ENCODE assay signal across 12 cellular contexts in the genomic region with DNA sequence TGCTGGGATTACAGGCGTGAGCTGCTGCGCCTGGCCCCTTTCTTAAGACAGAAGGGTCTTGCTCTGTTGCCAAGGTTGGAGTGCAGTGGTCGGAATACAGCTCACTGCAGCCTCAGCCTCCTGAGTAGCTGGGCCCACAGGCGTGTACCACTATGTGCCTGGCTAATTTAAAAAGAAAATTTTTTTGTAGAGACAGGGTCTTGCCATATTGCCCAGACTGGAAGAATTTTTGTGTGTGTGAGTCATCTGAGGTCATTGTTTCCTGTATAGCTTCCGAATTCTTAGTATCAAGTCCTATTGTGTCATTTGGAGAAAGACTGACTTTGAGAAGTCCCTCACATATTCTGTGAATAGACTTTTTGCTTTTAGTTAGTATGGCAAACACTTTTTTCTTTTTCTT. TPM values are rescaled to one million over a fixed set of nuclear protein-coding genes. Genes with fewer than 3 reads are reported as not detected.
DNase-seq lines count a peak whose midpoint lies in the region; ATAC-seq and TF ChIP-seq lines count a peak whose summit lies in the region.
"Had no signal": no experiment of that assay in that cellular context is flagged by ENCODE, and none has a peak within 500 bp of the region (broad histone marks: within the 10 kb centered on the region; RNA-seq: fewer than 3 reads in every experiment).

No MANE protein-coding gene starts in this region.

- ATAC-seq in CD8-positive, alpha-beta T cell = no peak
- ATAC-seq in activated naive CD4-positive, alpha-beta T cell treated with anti-CD3 and anti-CD28 coated beads, Interleukin-2, amount 50 U/mL, for 72 hours = peak; percentile 23 to 25
- ATAC-seq in naive thymus-derived CD4-positive, alpha-beta T cell = no peak
- ATAC-seq in HG03025 (IDR thresholded peaks at IDR 0.05; ENCODE audit: low FRiP score, unreplicated experiment) (no peak), GM19328 (IDR thresholded peaks at IDR 0.05; ENCODE audit: unreplicated experiment) (no peak), left lung (no peak)

- TF ChIP-seq CTCF in CD8-positive, alpha-beta T cell (IDR thresholded peaks at IDR 0.05) = no peak
- TF ChIP-seq CTCF in NB4 (IDR thresholded peaks at IDR 0.05; ENCODE audit: low read depth, low read length) (no peak), left lung (IDR thresholded peaks at IDR 0.05) (no peak)

- H3K27me3 ChIP-seq in CD8-positive, alpha-beta T cell (ENCODE audit: insufficient read depth, low read length) = no peaks in the 10 kb centered on the region
- no peaks in the 10 kb centered on the region for H3K27me3 ChIP-seq in naive thymus-derived CD4-positive, alpha-beta T cell (ENCODE audit: control insufficient read depth in 2 of 2, insufficient read depth in 2 of 2, low read length in 2 of 2)
- H3K27me3 ChIP-seq in left lung = no peaks in the 10 kb centered on the region
- H3K27me3 ChIP-seq: colonic mucosa, sigmoid colon had no signal

- TF ChIP-seq POLR2A in NB4 (IDR thresholded peaks at IDR 0.05; ENCODE audit: extremely low read depth, insufficient read length) = no peak

- peak overlapping the region; percentile 74 for H3K27ac Mint-ChIP-seq in CD8-positive, alpha-beta T cell
- H3K27ac Mint-ChIP-seq in activated naive CD4-positive, alpha-beta T cell treated with anti-CD3 and anti-CD28 coated beads, Interleukin-2, amount 50 U/mL, for 72 hours = peak overlapping the region; percentile 87 to 97
- peak overlapping the region in 4 of 9 donors; percentile 27 to 86 (median 68) for H3K27ac Mint-ChIP-seq in naive thymus-derived CD4-positive, alpha-beta T cell

- no peak overlapping the region for H3K4me3 ChIP-seq in CD8-positive, alpha-beta T cell (ENCODE audit: low read depth, low read length)
- no peak overlapping the region for H3K4me3 ChIP-seq in NB4 (ENCODE audit: low read depth, low read length)
- H3K4me3 ChIP-seq in naive thymus-derived CD4-positive, alpha-beta T cell (ENCODE audit: low read length) = no peak overlapping the region
- no peak overlapping the region for H3K4me3 ChIP-seq in left lung
- H3K4me3 ChIP-seq: colonic mucosa, sigmoid colon had no signal

- H3K9me3 ChIP-seq in CD8-positive, alpha-beta T cell (ENCODE audit: low read length) = no peaks in the 10 kb centered on the region
- H3K9me3 ChIP-seq in naive thymus-derived CD4-positive, alpha-beta T cell (ENCODE audit: control insufficient read depth in 2 of 3, low read length in 3 of 3) = no peaks in the 10 kb centered on the region
- H3K9me3 ChIP-seq in left lung = no peaks in the 10 kb centered on the region
- H3K9me3 ChIP-seq: colonic mucosa, sigmoid colon had no signal

- peaks cover 34% of the 10 kb centered on the region for H3K36me3 Mint-ChIP-seq in CD8-positive, alpha-beta T cell
- H3K36me3 Mint-ChIP-seq in activated naive CD4-positive, alpha-beta T cell treated with anti-CD3 and anti-CD28 coated beads, Interleukin-2, amount 50 U/mL, for 72 hours = peaks cover 28 to 40% of the 10 kb centered on the region in 2 donors
- H3K36me3 Mint-ChIP-seq in naive thymus-derived CD4-positive, alpha-beta T cell = peaks cover 4 to 20% (median 8%) of the 10 kb centered on the region in 5 donors

- H3K4me1 Mint-ChIP-seq in CD8-positive, alpha-beta T cell (ENCODE audit: low read depth) = peaks cover 70% of the 10 kb centered on the region
- H3K4me1 Mint-ChIP-seq in naive thymus-derived CD4-positive, alpha-beta T cell = peaks cover 55 to 84% (median 68%) of the 10 kb centered on the region in 7 donors

- POLR2A ChIA-PET in CD8-positive, alpha-beta T cell (lab: Charles Lee) = interaction anchor here (1.3 kb wide), 1 partner anchor 69 kb away, joined by 4 read pairs; the partner anchor contains the start of gene NECAP2
- POLR2A ChIA-PET in naive thymus-derived CD4-positive, alpha-beta T cell (lab: Charles Lee) = interaction anchor here (0.7 to 1.3 kb wide), 3 partner anchors 9 to 117 kb away, joined by 4 to 6 read pairs (median 5); no protein-coding TSS in a partner anchor

- CTCF ChIA-PET in CD8-positive, alpha-beta T cell (lab: Charles Lee) = interaction anchor here (1.2 kb wide), 1 partner anchor 8 kb away, joined by 3 read pairs; no protein-coding TSS in a partner anchor
- CTCF ChIA-PET in naive thymus-derived CD4-positive, alpha-beta T cell (lab: Charles Lee) = interaction anchor here (1.2 kb wide), 1 partner anchor 8 kb away, joined by 5 read pairs; no protein-coding TSS in a partner anchor

- H3K4me1 ChIP-seq in CD8-positive, alpha-beta T cell (ENCODE audit: insufficient read depth, low read length) = peaks cover 68% of the 10 kb centered on the region
- peaks cover 37 to 42% of the 10 kb centered on the region in 2 donors for H3K4me1 ChIP-seq in naive thymus-derived CD4-positive, alpha-beta T cell (ENCODE audit: control insufficient read depth in 2 of 2, insufficient read depth in 2 of 2, low read length in 2 of 2)
- peaks cover 39 to 89% of the 10 kb centered on the region in 2 donors for H3K4me1 ChIP-seq in left lung

- H3K4me3 Mint-ChIP-seq in CD8-positive, alpha-beta T cell = peak overlapping the region; percentile 32
- H3K4me3 Mint-ChIP-seq in naive thymus-derived CD4-positive, alpha-beta T cell = peak overlapping the region; percentile 13 to 71 (median 52)

- no peaks in the 10 kb centered on the region for H3K36me3 ChIP-seq in CD8-positive, alpha-beta T cell (ENCODE audit: insufficient read depth, low read length)
- peaks cover 0 to 11% (median 6%) of the 10 kb centered on the region in 3 experiments for H3K36me3 ChIP-seq in naive thymus-derived CD4-positive, alpha-beta T cell (ENCODE audit: control insufficient read depth in 2 of 3, insufficient read depth in 3 of 3, low read length in 3 of 3)
- H3K36me3 ChIP-seq in left lung = no peaks in the 10 kb centered on the region
- H3K36me3 ChIP-seq: colonic mucosa, sigmoid colon had no signal

- H3K9me3 Mint-ChIP-seq in CD8-positive, alpha-beta T cell = no peaks in the 10 kb centered on the region
- H3K9me3 Mint-ChIP-seq in activated naive CD4-positive, alpha-beta T cell treated with anti-CD3 and anti-CD28 coated beads, Interleukin-2, amount 50 U/mL, for 72 hours = no peaks in the 10 kb centered on the region
- peaks cover 0 to 2% (median 0%) of the 10 kb centered on the region in 11 donors for H3K9me3 Mint-ChIP-seq in naive thymus-derived CD4-positive, alpha-beta T cell

- intact Hi-C loops in CD8-positive, alpha-beta T cell (cut with DNase I, micrococcal nuclease) = no loop called here
- intact Hi-C loops in naive thymus-derived CD4-positive, alpha-beta T cell (cut with micrococcal nuclease) = loop anchor here in 1 of 2 donors (1.0 kb wide), 1 partner anchor 16 kb away; no protein-coding TSS in a partner anchor
- intact Hi-C loops in left lung (cut with DNase I) = no loop called here

- H3K27me3 Mint-ChIP-seq in CD8-positive, alpha-beta T cell (ENCODE audit: low read depth) = no peaks in the 10 kb centered on the region
- no peaks in the 10 kb centered on the region for H3K27me3 Mint-ChIP-seq in naive thymus-derived CD4-positive, alpha-beta T cell

- no peak for DNase-seq in CD8-positive, alpha-beta T cell
- DNase-seq in NB4 (ENCODE audit: low read depth) = peak; percentile 52
- no peak for DNase-seq in activated naive CD4-positive, alpha-beta T cell treated with anti-CD3 and anti-CD28 coated beads, Interleukin-2, amount 50 U/mL, for 72 hours (ENCODE audit: low spot score in 2 of 2)
- no peak for DNase-seq in naive thymus-derived CD4-positive, alpha-beta T cell
- no peak for DNase-seq in DMS79 (lab: John Stamatoyannopoulos, UW)
- no peak for DNase-seq in left lung
- DNase-seq: colonic mucosa, GDM1, NCI-H2107, sigmoid colon had no signal

- H3K27ac ChIP-seq in CD8-positive, alpha-beta T cell (ENCODE audit: low read depth, low read length) = no peak overlapping the region
- no peak overlapping the region for H3K27ac ChIP-seq in naive thymus-derived CD4-positive, alpha-beta T cell (ENCODE audit: low read depth, low read length)
- peak overlapping the region in 1 of 2 donors; percentile 62 for H3K27ac ChIP-seq in left lung
- H3K27ac ChIP-seq: colonic mucosa had no signal

RNA-seq across cellular contexts. Expression of gene SZRD1, which starts 4.7 kb away (rescaled TPM):
- 100 to 1,000 TPM; 133 to 136 TPM for total RNA-seq in CD8-positive, alpha-beta T cell
- total RNA-seq in activated naive CD4-positive, alpha-beta T cell treated with anti-CD3 and anti-CD28 coated beads, Interleukin-2, amount 50 U/mL, for 72 hours = 100 to 1,000 TPM; 151 to 170 TPM
- total RNA-seq in naive thymus-derived CD4-positive, alpha-beta T cell = 100 to 1,000 TPM in 3 of 5 experiments, 10 to 100 TPM in 2; 81.6 to 163 (median 125) TPM
- 10 to 100 TPM; 36.8 to 38.9 TPM for polyA plus RNA-seq in naive thymus-derived CD4-positive, alpha-beta T cell
- 100 to 1,000 TPM; 114 to 134 TPM for total RNA-seq in left lung

RNA-seq across cellular contexts. Expression of gene FBXO42, which starts 19.4 kb away (rescaled TPM):
- 10 to 100 TPM; 18.0 to 18.2 TPM for total RNA-seq in CD8-positive, alpha-beta T cell
- total RNA-seq in activated naive CD4-positive, alpha-beta T cell treated with anti-CD3 and anti-CD28 coated beads, Interleukin-2, amount 50 U/mL, for 72 hours = 10 to 100 TPM; 12.6 to 23.4 TPM
- total RNA-seq in naive thymus-derived CD4-positive, alpha-beta T cell = 10 to 100 TPM; 18.7 to 25.7 (median 24.6) TPM
- 10 to 100 TPM; 17.9 to 26.7 TPM for polyA plus RNA-seq in naive thymus-derived CD4-positive, alpha-beta T cell
- 10 to 100 TPM; 18.8 to 19.5 TPM for total RNA-seq in left lung

Comparison
In these comparisons a context has a peak if more than half of its experiments do, and no peak if none do; other contexts are left out.
1. ATAC-seq: peak in activated naive CD4-positive, alpha-beta T cell treated with anti-CD3 and anti-CD28 coated beads, Interleukin-2, amount 50 U/mL, for 72 hours (2 of 2); none in CD8-positive, alpha-beta T cell (single experiment), naive thymus-derived CD4-positive, alpha-beta T cell (single experiment), HG03025 (single experiment), GM19328 (single experiment) and left lung (single experiment).